In the genomic region with DNA sequence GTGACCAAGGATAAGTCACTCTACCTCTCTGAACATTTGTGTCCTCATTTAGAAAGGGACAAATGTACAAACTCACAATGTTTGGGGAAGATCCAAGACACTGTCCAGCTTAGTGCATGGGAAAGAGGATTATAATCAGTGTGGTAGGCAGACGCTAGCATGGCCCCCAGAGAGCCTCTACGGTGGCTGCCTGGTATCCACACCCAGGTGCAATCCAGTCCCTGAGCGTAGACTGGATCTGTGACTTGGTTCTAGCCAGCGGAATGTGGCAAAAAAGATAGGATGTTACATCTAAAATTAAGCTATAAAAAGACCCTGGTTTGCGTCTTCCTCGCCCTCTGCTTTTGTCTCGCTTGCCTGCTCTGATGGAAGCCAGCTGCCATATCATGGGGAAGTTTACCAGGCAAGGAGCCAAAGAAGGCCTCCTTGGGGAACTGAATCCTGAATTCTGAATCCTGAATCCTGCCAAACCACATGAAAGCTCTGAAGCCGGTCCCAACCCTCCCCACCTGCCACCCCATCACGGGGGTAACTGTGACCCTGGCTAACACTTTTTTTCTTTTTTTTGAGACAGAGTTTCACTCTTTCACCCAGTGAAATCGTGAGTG, we compare ENCODE assay signal across 17 cellular contexts. TPM values are rescaled to one million over a fixed set of nuclear protein-coding genes. Genes with fewer than 3 reads are reported as not detected.
DNase-seq lines count a peak whose midpoint lies in the region; ATAC-seq and TF ChIP-seq lines count a peak whose summit lies in the region.
"Had no signal": no experiment of that assay in that cellular context is flagged by ENCODE, and none has a peak within 500 bp of the region (broad histone marks: within the 10 kb centered on the region; RNA-seq: fewer than 3 reads in every experiment).

No MANE protein-coding gene starts in this region.

- H3K4me1 Mint-ChIP-seq in brain, result peaks cover 64% of the 10 kb centered on the region
- peaks cover 47% of the 10 kb centered on the region for H3K4me1 Mint-ChIP-seq in stimulated activated effector memory CD8-positive, alpha-beta T cell treated with anti-CD3 and anti-CD28 coated beads, Interleukin-12 subunit alpha, Interleukin-12 subunit beta, amount 100 ng/mL, for 72 hours

- no peaks in the 10 kb centered on the region for H3K36me3 Mint-ChIP-seq in brain
- H3K36me3 Mint-ChIP-seq in stimulated activated effector memory CD8-positive, alpha-beta T cell treated with anti-CD3 and anti-CD28 coated beads, Interleukin-12 subunit alpha, Interleukin-12 subunit beta, amount 100 ng/mL, for 72 hours, result peaks cover 1% of the 10 kb centered on the region

- TF ChIP-seq CTCF in brain (conservative IDR thresholded peaks at IDR 0.05), result no peak

- DNase-seq in LHCN-M2 (ENCODE audit: low read depth), result peak; percentile 31
- DNase-seq in right cardiac atrium, result peak; percentile 63 to 77 (median 68)
- no peak for DNase-seq in stimulated activated effector memory CD8-positive, alpha-beta T cell treated with anti-CD3 and anti-CD28 coated beads, Interleukin-12 subunit alpha, Interleukin-12 subunit beta, amount 100 ng/mL, for 72 hours (ENCODE audit: low spot score in 2 of 2)
- no peak for DNase-seq in anterior cingulate cortex (lab: John Stamatoyannopoulos, UW)
- no peak for DNase-seq in DMS153 (lab: John Stamatoyannopoulos, UW)
- no peak for DNase-seq in activated T-cell treated with anti-CD3 and anti-CD28 coated beads, Interleukin-2, amount 50 U/mL, for 48 hours
- DNase-seq: activated naive CD4-positive, alpha-beta T cell; NCI-H146; stimulated activated CD4-positive, alpha-beta T cell treated with anti-CD3 and anti-CD28 coated beads, Interleukin-12 subunit alpha, Interleukin-12 subunit beta, amount 100 ng/mL, for 4 hours; stimulated activated naive CD4-positive, alpha-beta T cell treated with Interleukin-2 at 50 U/mL for 16 hours had no signal

- H3K27me3 Mint-ChIP-seq in brain, result no peaks in the 10 kb centered on the region

- no peak overlapping the region for H3K4me3 ChIP-seq in right cardiac atrium (ENCODE audit: low read length)
- H3K4me3 ChIP-seq: HAP-1 had no signal

- H3K4me1 ChIP-seq in right cardiac atrium (ENCODE audit: control insufficient read depth, insufficient read depth, low read length), result peaks cover 2% of the 10 kb centered on the region
- H3K4me1 ChIP-seq: HAP-1 had no signal

- ATAC-seq in right cardiac atrium (peak; percentile 29 to 44), HG03342 (IDR thresholded peaks at IDR 0.05; ENCODE audit: unreplicated experiment) (no peak)
- no peak for ATAC-seq in stimulated activated effector memory CD8-positive, alpha-beta T cell treated with anti-CD3 and anti-CD28 coated beads, Interleukin-12 subunit alpha, Interleukin-12 subunit beta, amount 100 ng/mL, for 72 hours
- ATAC-seq: activated CD4-positive, CD25-positive, alpha-beta regulatory T cell treated with anti-CD3 and anti-CD28 coated beads, Interleukin-2, amount 50 U/mL, for 24 hours had no signal

- no peaks in the 10 kb centered on the region for H3K9me3 ChIP-seq in right cardiac atrium (ENCODE audit: control insufficient read depth, low read length)
- H3K9me3 ChIP-seq: HAP-1 had no signal

- H3K4me3 Mint-ChIP-seq in brain, result peak overlapping the region in 2 of 5 experiments; percentile 12 to 26
- H3K4me3 Mint-ChIP-seq in stimulated activated effector memory CD8-positive, alpha-beta T cell treated with anti-CD3 and anti-CD28 coated beads, Interleukin-12 subunit alpha, Interleukin-12 subunit beta, amount 100 ng/mL, for 72 hours, result no peak overlapping the region

- peak overlapping the region; percentile 35 to 93 (median 52) for H3K27ac Mint-ChIP-seq in brain
- peak overlapping the region; percentile 52 for H3K27ac Mint-ChIP-seq in stimulated activated effector memory CD8-positive, alpha-beta T cell treated with anti-CD3 and anti-CD28 coated beads, Interleukin-12 subunit alpha, Interleukin-12 subunit beta, amount 100 ng/mL, for 72 hours

- H3K27ac ChIP-seq in right cardiac atrium (ENCODE audit: low read length), result peak overlapping the region; percentile 15
- H3K27ac ChIP-seq: HL-60, RWPE1 had no signal

- WGBS in right cardiac atrium, result 25% methylated on average over 10 of the region's 10 CpGs

- intact Hi-C loops in right cardiac atrium (cut with DNase I), result no loop called here

- H3K27me3 ChIP-seq in right cardiac atrium (ENCODE audit: control insufficient read depth, insufficient read depth), result no peaks in the 10 kb centered on the region

- no peaks in the 10 kb centered on the region for H3K9me3 Mint-ChIP-seq in brain
- H3K9me3 Mint-ChIP-seq in stimulated activated effector memory CD8-positive, alpha-beta T cell treated with anti-CD3 and anti-CD28 coated beads, Interleukin-12 subunit alpha, Interleukin-12 subunit beta, amount 100 ng/mL, for 72 hours, result no peaks in the 10 kb centered on the region

RNA-seq across cellular contexts. Expression of a gene that starts 51.6 kb away (rescaled TPM):
- total RNA-seq in LHCN-M2 (2014; rRNA removed) (0.83 and 1.9 TPM in 2 replicates), right cardiac atrium (10 to 100 TPM in 1 of 4 donors, 1 to 10 TPM in 3; 4.4 to 14.6 (median 5.8) TPM)
- polyA plus RNA-seq in LHCN-M2 (2012), result 0.43 TPM
- polyA plus RNA-seq in brain (ENCODE audit: insufficient read depth, low read depth, low replicate concordance) (15.8 TPM), right cardiac atrium (13.0 TPM)
- total RNA-seq: endothelial cell of umbilical vein had no signal

Comparison
In these comparisons a context has a peak if more than half of its experiments do, and no peak if none do; other contexts are left out.
1. DNase-seq: peak in LHCN-M2 (single experiment) and right cardiac atrium (3 of 3); none in stimulated activated effector memory CD8-positive, alpha-beta T cell treated with anti-CD3 and anti-CD28 coated beads, Interleukin-12 subunit alpha, Interleukin-12 subunit beta, amount 100 ng/mL, for 72 hours (0 of 2), anterior cingulate cortex (0 of 58), DMS153 (single experiment) and activated T-cell treated with anti-CD3 and anti-CD28 coated beads, Interleukin-2, amount 50 U/mL, for 48 hours (0 of 2).
2. ATAC-seq: peak in right cardiac atrium (2 of 2); none in stimulated activated effector memory CD8-positive, alpha-beta T cell treated with anti-CD3 and anti-CD28 coated beads, Interleukin-12 subunit alpha, Interleukin-12 subunit beta, amount 100 ng/mL, for 72 hours (single experiment) and HG03342 (single experiment).